Comparison of ENCODE assay signal across 8 cellular contexts in genomic region chr1:11320153-11320936, GRCh38. TPM values are rescaled to one million over a fixed set of nuclear protein-coding genes. Genes with fewer than 3 reads are reported as not detected.
DNase-seq lines count a peak whose midpoint lies in the region; ATAC-seq and TF ChIP-seq lines count a peak whose summit lies in the region.

No MANE protein-coding gene starts in this region.

- peak; percentile 70 for TF ChIP-seq RAD21 in HCT116 (IDR thresholded peaks at IDR 0.05; ENCODE audit: low read depth)

- peak; percentile 31 for TF ChIP-seq CTCF in AG04449 (IDR thresholded peaks at IDR 0.05; ENCODE audit: insufficient read depth, low read length, missing control alignments)
- peak; percentile 61 to 92 (median 91); a peak in 5 of 6 replicates for TF ChIP-seq CTCF in HCT116 (IDR thresholded peaks at IDR 0.05 in 2 of 3, conservative IDR thresholded peaks at IDR 0.05 in 1 of 3; ENCODE audit: borderline replicate concordance in 1 of 3, insufficient read depth in 1 of 3, low read depth in 2 of 3, low read length in 2 of 3)
- peak; percentile 72 for TF ChIP-seq CTCF in endothelial cell (IDR thresholded peaks at IDR 0.05; ENCODE audit: unreplicated experiment)

- BruUV-seq in HCT116 (replicated peaks; lab: Mats Ljungman, UMichigan): no TSS peak

- POLR2A ChIA-PET in AG04449 (lab: Yijun Ruan, JAX) (no interaction called here), HCT116 (lab: Charles Lee) (no interaction called here)

- H3K27me3 ChIP-seq in HCT116 (ENCODE audit: insufficient read depth, low read length): no peaks in the 10 kb centered on the region

- no peaks in the 10 kb centered on the region for H3K9me2 ChIP-seq in HCT116 (ENCODE audit: insufficient read depth)

- H3K9me3 ChIP-seq in HCT116 (ENCODE audit: control insufficient read depth in 1 of 2, insufficient read depth in 1 of 2, low read depth in 1 of 2, low read length in 2 of 2): no peaks in the 10 kb centered on the region

- no peak overlapping the region for H3K9ac ChIP-seq in HCT116 (ENCODE audit: low read length)

- TF ChIP-seq POLR2A in HCT116 (IDR thresholded peaks at IDR 0.05; ENCODE audit: borderline replicate concordance, extremely low read depth, insufficient read depth, insufficient read length): no peak

- H3K9me3 Mint-ChIP-seq in activated CD4-positive, alpha-beta T cell treated with anti-CD3 and anti-CD28 coated beads, Interleukin-2, amount 10 ng/mL, durations not matched to agents 24 days and 14 days: no peaks in the 10 kb centered on the region
- H3K9me3 Mint-ChIP-seq in endothelial cell (ENCODE audit: unreplicated experiment): no peaks in the 10 kb centered on the region

- ATAC-seq in HCT116 (peak; percentile 88), HG03108 (IDR thresholded peaks at IDR 0.05; ENCODE audit: unreplicated experiment) (no peak)

- no peaks in the 10 kb centered on the region for H3K27me3 Mint-ChIP-seq in activated CD4-positive, alpha-beta T cell treated with anti-CD3 and anti-CD28 coated beads, Interleukin-2, amount 10 ng/mL, durations not matched to agents 24 days and 14 days
- peaks cover 3% of the 10 kb centered on the region for H3K27me3 Mint-ChIP-seq in endothelial cell (ENCODE audit: unreplicated experiment)

- no peaks in the 10 kb centered on the region for H3K79me2 ChIP-seq in HCT116 (ENCODE audit: insufficient read depth, low read length)

- DNase-seq in AG04449 (ENCODE audit: low read depth, low spot score) (no peak), HCT116 (ENCODE audit: low read depth, low spot score) (no peak), endothelial cell (ENCODE audit: low spot score) (peak; percentile 73), T1000 (lab: John Stamatoyannopoulos, UW) (no peak), NCI-H345 (lab: John Stamatoyannopoulos, UW) (no peak)
- peak; percentile 80 for DNase-seq in activated CD4-positive, alpha-beta T cell treated with anti-CD3 and anti-CD28 coated beads, Interleukin-2, amount 10 ng/mL, durations not matched to agents 24 days and 14 days
- DNase-seq in stimulated activated CD4-positive, alpha-beta T cell treated with anti-CD3 and anti-CD28 coated beads, Interleukin-15, amount 100 ng/mL, for 1 hour (ENCODE audit: low read depth in 1 of 2, low spot score in 1 of 2): peak; percentile 4 to 23

- no peak overlapping the region for H3K4me3 Mint-ChIP-seq in activated CD4-positive, alpha-beta T cell treated with anti-CD3 and anti-CD28 coated beads, Interleukin-2, amount 10 ng/mL, durations not matched to agents 24 days and 14 days
- H3K4me3 Mint-ChIP-seq in endothelial cell (ENCODE audit: unreplicated experiment): no peak overlapping the region

- no peaks in the 10 kb centered on the region for H3K36me3 Mint-ChIP-seq in activated CD4-positive, alpha-beta T cell treated with anti-CD3 and anti-CD28 coated beads, Interleukin-2, amount 10 ng/mL, durations not matched to agents 24 days and 14 days (ENCODE audit: low read depth)
- H3K36me3 Mint-ChIP-seq in endothelial cell (ENCODE audit: low read depth, unreplicated experiment): no peaks in the 10 kb centered on the region

- intact Hi-C loops in HCT116 (cut with micrococcal nuclease): no loop called here
- intact Hi-C loops in activated CD4-positive, alpha-beta T cell treated with anti-CD3 and anti-CD28 coated beads, Interleukin-2, amount 10 ng/mL, durations not matched to agents 24 days and 14 days (cut with micrococcal nuclease): loop anchor here (5.0 kb wide), 1 partner anchor 322 kb away; no protein-coding TSS in a partner anchor

- CTCF ChIA-PET in AG04449 (lab: Yijun Ruan, JAX) (interaction anchor here (0.7 to 1.6 kb wide), 6 partner anchors 9 to 322 kb away, joined by 3 to 7 read pairs (median 4); no protein-coding TSS in a partner anchor), HCT116 (lab: Charles Lee) (interaction anchor here (0.9 kb wide), 1 partner anchor 48 kb away, joined by 3 read pairs; the partner anchor contains the start of gene UBIAD1)

- H3K4me1 Mint-ChIP-seq in activated CD4-positive, alpha-beta T cell treated with anti-CD3 and anti-CD28 coated beads, Interleukin-2, amount 10 ng/mL, durations not matched to agents 24 days and 14 days: peaks cover 4% of the 10 kb centered on the region
- peaks cover 3% of the 10 kb centered on the region for H3K4me1 Mint-ChIP-seq in endothelial cell (ENCODE audit: unreplicated experiment)

- H3K27ac Mint-ChIP-seq in activated CD4-positive, alpha-beta T cell treated with anti-CD3 and anti-CD28 coated beads, Interleukin-2, amount 10 ng/mL, durations not matched to agents 24 days and 14 days: no peak overlapping the region
- no peak overlapping the region for H3K27ac Mint-ChIP-seq in endothelial cell (ENCODE audit: unreplicated experiment)

- no peaks in the 10 kb centered on the region for H3K4me1 ChIP-seq in HCT116 (ENCODE audit: control insufficient read depth in 1 of 2, insufficient read depth in 2 of 2, low read length in 2 of 2)

- H3K36me3 ChIP-seq in HCT116 (ENCODE audit: control insufficient read depth in 1 of 2, insufficient read depth in 2 of 2, low read length in 2 of 2): no peaks in the 10 kb centered on the region

- H4K20me1 ChIP-seq in HCT116 (ENCODE audit: insufficient read depth): no peaks in the 10 kb centered on the region

- H2AFZ ChIP-seq in HCT116 (ENCODE audit: low read depth, low read length, poor library complexity, severe bottlenecking): no peak overlapping the region

- no peak overlapping the region for H3K27ac ChIP-seq in HCT116 (ENCODE audit: low read depth, low read length)

- RAD21 ChIA-PET in HCT116 (lab: Charles Lee; ENCODE audit: low non-redundant PET in 1 of 2, low total read pairs in 2 of 2, uncharacterized antibody in 2 of 2, unreplicated experiment in 2 of 2): no interaction called here

- H3K4me3 ChIP-seq in AG04449 (ENCODE audit: low read depth, low read length) (no peak overlapping the region), HCT116 (replicated peaks in 1 of 2; ENCODE audit: low read depth in 1 of 2, low read length in 2 of 2) (no peak overlapping the region)

- 0 out of 2 replicates have a peak overlapping the region, but pooled peaks have one; percentile 2 for H3K4me2 ChIP-seq in HCT116 (ENCODE audit: low read length)

TF ChIP-seq in HCT116, 20 proteins besides CTCF, POLR2A, EP300 and RAD21 (continues in another document):
- no peak for TF ChIP-seq SP1 (IDR thresholded peaks at IDR 0.05; ENCODE audit: low read depth)
- no peak for TF ChIP-seq TCF7L2 (IDR thresholded peaks at IDR 0.05; ENCODE audit: borderline replicate concordance, extremely low read depth, insufficient read depth, insufficient read length)
- TF ChIP-seq EGR1 (IDR thresholded peaks at IDR 0.05; ENCODE audit: low read depth): no peak
- TF ChIP-seq CBX3 (IDR thresholded peaks at IDR 0.05; ENCODE audit: low read depth): no peak
- no peak for TF ChIP-seq JUND (IDR thresholded peaks at IDR 0.05)
- TF ChIP-seq YY1 (IDR thresholded peaks at IDR 0.05; ENCODE audit: extremely low read depth, insufficient replicate concordance, low read depth, low read length): no peak
- TF ChIP-seq ZBTB33 (IDR thresholded peaks at IDR 0.05; ENCODE audit: extremely low read depth, insufficient replicate concordance, low read length): no peak
- no peak for TF ChIP-seq CEBPB (IDR thresholded peaks at IDR 0.05; ENCODE audit: low read depth)
- TF ChIP-seq POLR2AphosphoS5 (IDR thresholded peaks at IDR 0.05; ENCODE audit: low read depth, low read length): no peak
- TF ChIP-seq MAX (IDR thresholded peaks at IDR 0.05): no peak

RNA-seq across cellular contexts. Expression of gene UBIAD1, which starts 47.3 kb away (rescaled TPM):
- 17.2 TPM for total RNA-seq in HCT116 (2021; ENCODE audit: unreplicated experiment)
- polyA plus RNA-seq in HCT116 (2012): 12.6 and 13.2 TPM in 2 replicates
- total RNA-seq in activated CD4-positive, alpha-beta T cell treated with anti-CD3 and anti-CD28 coated beads, Interleukin-2, amount 10 ng/mL, durations not matched to agents 24 days and 14 days: 32.4 and 32.5 TPM in 2 replicates
- 16.5 TPM for total RNA-seq in endothelial cell (ENCODE audit: unreplicated experiment)

RNA-seq across cellular contexts. Expression of gene MTOR, which starts 58.0 kb away (rescaled TPM):
- 42.2 TPM for total RNA-seq in HCT116 (2021; ENCODE audit: unreplicated experiment)
- polyA plus RNA-seq in HCT116 (2012): 26.3 and 27.8 TPM in 2 replicates
- total RNA-seq in activated CD4-positive, alpha-beta T cell treated with anti-CD3 and anti-CD28 coated beads, Interleukin-2, amount 10 ng/mL, durations not matched to agents 24 days and 14 days: 48.1 and 54.4 TPM in 2 replicates
- 61.9 TPM for total RNA-seq in endothelial cell (ENCODE audit: unreplicated experiment)

Comparison
In these comparisons a context has a peak if more than half of its experiments do, and no peak if none do; other contexts are left out.
1. DNase-seq: peak in activated CD4-positive, alpha-beta T cell treated with anti-CD3 and anti-CD28 coated beads, Interleukin-2, amount 10 ng/mL, durations not matched to agents 24 days and 14 days (single experiment), endothelial cell (single experiment) and stimulated activated CD4-positive, alpha-beta T cell treated with anti-CD3 and anti-CD28 coated beads, Interleukin-15, amount 100 ng/mL, for 1 hour (2 of 2); none in AG04449 (single experiment), HCT116 (single experiment), T1000 (single experiment) and NCI-H345 (single experiment).
2. CTCF ChIP-seq: peak in every context shown above with its lines; median percentile 91 in HCT116; 72 in endothelial cell; 31 in AG04449.